8 cellular contexts compared by ENCODE assay signal in genomic region chr6:45377041-45377554, GRCh38.
A peak's percentile ranks its signal among the peaks of the same experiment; 100 is the strongest.
DNase-seq lines count a peak whose midpoint lies in the region; ATAC-seq and TF ChIP-seq lines count a peak whose summit lies in the region.

No MANE protein-coding gene starts in this region.

- no peaks in the 10 kb centered on the region for H3K9me3 ChIP-seq in neuron (ENCODE audit: low read length)

- DNase-seq in SIG-M5 treated with dmso at 0.1 percent for 504 hours (lab: John Stamatoyannopoulos, UW; ENCODE audit: unreplicated experiment) (peak; percentile 60), SIG-M5 (lab: John Stamatoyannopoulos, UW) (no peak), fibroblast of mammary gland (ENCODE audit: low read depth) (peak; percentile 45), GF-D8 (lab: John Stamatoyannopoulos, UW) (no peak), NCI-H128 (lab: John Stamatoyannopoulos, UW; ENCODE audit: unreplicated experiment) (no peak)
- DNase-seq in activated CD4-positive, alpha-beta T cell treated with anti-CD3 and anti-CD28 coated beads, Interleukin-2, amount 50 U/mL, for 24 hours (ENCODE audit: low read depth in 1 of 2, low spot score in 1 of 2), result peak; percentile 62 to 72

- H3K4me1 ChIP-seq in neuron (ENCODE audit: insufficient read depth, low read length), result peaks cover 12% of the 10 kb centered on the region

- ATAC-seq in HG03135 (IDR thresholded peaks at IDR 0.05; ENCODE audit: unreplicated experiment), result peak; percentile 29

- TF ChIP-seq CTCF in fibroblast of mammary gland (conservative IDR thresholded peaks at IDR 0.05; ENCODE audit: control insufficient read depth, insufficient read depth, low read depth, low read length), result no peak

- H3K36me3 ChIP-seq in neuron (ENCODE audit: insufficient read depth, low read length), result no peaks in the 10 kb centered on the region

- H3K4me3 ChIP-seq in fibroblast of mammary gland (ENCODE audit: control insufficient read depth, low read depth, low read length) (peak overlapping the region; percentile 83), neuron (ENCODE audit: low read length) (peak overlapping the region; percentile 63)

- H3K27me3 ChIP-seq in neuron (ENCODE audit: insufficient read depth, low read length), result no peaks in the 10 kb centered on the region

- peak overlapping the region; percentile 86 for H2AFZ ChIP-seq in neuron (ENCODE audit: low read depth, low read length)

Comparison
In these comparisons a context has a peak if more than half of its experiments do, and no peak if none do; other contexts are left out.
1. DNase-seq: peak in SIG-M5 treated with dmso at 0.1 percent for 504 hours (single experiment), activated CD4-positive, alpha-beta T cell treated with anti-CD3 and anti-CD28 coated beads, Interleukin-2, amount 50 U/mL, for 24 hours (2 of 2) and fibroblast of mammary gland (single experiment); none in SIG-M5 (single experiment), GF-D8 (single experiment) and NCI-H128 (single experiment).